Comparison of ENCODE assay signal across 13 cellular contexts in genomic region chr1:78048446-78048845, GRCh38. TPM values are rescaled to one million over a fixed set of nuclear protein-coding genes. Genes with fewer than 3 reads are reported as not detected.
"Had no signal": no experiment of that assay in that cellular context is flagged by ENCODE, and none has a peak within 500 bp of the region (broad histone marks: within the 10 kb centered on the region; RNA-seq: fewer than 3 reads in every experiment).

No MANE protein-coding gene starts in this region.

- H3K27ac ChIP-seq: SK-N-MC, suprapubic skin had no signal

- DNase-seq: activated CD4-positive, alpha-beta memory T cell treated with anti-CD3 and anti-CD28 coated beads for 36 hours; activated naive CD4-positive, alpha-beta T cell; erythroblast; kidney glomerular epithelial cell; stimulated activated CD4-positive, alpha-beta T cell treated with anti-CD3 and anti-CD28 coated beads, Interleukin-2, amount 100 ng/mL, for 48 hours; stimulated activated naive B cell treated with anti-CD40 and anti-IgM and Interleukin-4, amounts not matched to agents 10 μg/mL and 1 μg/mL and 100 μg/mL, for 72 hours had no signal

- H3K4me3 ChIP-seq: SK-N-MC, suprapubic skin had no signal

- ATAC-seq: activated CD4-positive, CD25-positive, alpha-beta regulatory T cell treated with anti-CD3 and anti-CD28 coated beads, Interleukin-2, amount 50 U/mL, for 24 hours; natural killer cell treated with Interleukin-12 subunit alpha and Interleukin-12 subunit beta and Interleukin-15 and Interleukin-18, amount 100 ng/mL, for 72 hours; stimulated activated naive B cell treated with anti-CD40 and anti-IgM and Interleukin-4, amounts not matched to agents 10 μg/mL and 1 μg/mL and 100 μg/mL, for 72 hours had no signal

- H3K9me3 ChIP-seq: suprapubic skin had no signal

- H3K36me3 Mint-ChIP-seq: activated CD4-positive, alpha-beta memory T cell treated with anti-CD3 and anti-CD28 coated beads for 36 hours; natural killer cell treated with Interleukin-12 subunit alpha and Interleukin-12 subunit beta and Interleukin-15 and Interleukin-18, amount 100 ng/mL, for 72 hours; stimulated activated naive B cell treated with anti-CD40 and anti-IgM and Interleukin-4, amounts not matched to agents 10 μg/mL and 1 μg/mL and 100 μg/mL, for 72 hours; type B pancreatic cell had no signal

- H3K9me3 Mint-ChIP-seq: activated CD4-positive, alpha-beta memory T cell treated with anti-CD3 and anti-CD28 coated beads for 36 hours; activated T-helper 1 cell treated with anti-CD3 and anti-CD28 coated beads, Interleukin-12 subunit alpha, Interleukin-12 subunit beta, Interleukin-2, Interleukin-4 antibody, amounts not matched to agents 30 ng/mL and 10 ng/mL and 1 ng/mL, durations not matched to agents 14 hours and 24 hours and 36 hours; natural killer cell treated with Interleukin-12 subunit alpha and Interleukin-12 subunit beta and Interleukin-15 and Interleukin-18, amount 100 ng/mL, for 72 hours; stimulated activated naive B cell treated with anti-CD40 and anti-IgM and Interleukin-4, amounts not matched to agents 10 μg/mL and 1 μg/mL and 100 μg/mL, for 72 hours; type B pancreatic cell had no signal

- H3K4me3 Mint-ChIP-seq: activated CD4-positive, alpha-beta memory T cell treated with anti-CD3 and anti-CD28 coated beads for 36 hours; activated T-helper 1 cell treated with anti-CD3 and anti-CD28 coated beads, Interleukin-12 subunit alpha, Interleukin-12 subunit beta, Interleukin-2, Interleukin-4 antibody, amounts not matched to agents 30 ng/mL and 10 ng/mL and 1 ng/mL, durations not matched to agents 14 hours and 24 hours and 36 hours; natural killer cell treated with Interleukin-12 subunit alpha and Interleukin-12 subunit beta and Interleukin-15 and Interleukin-18, amount 100 ng/mL, for 72 hours; stimulated activated naive B cell treated with anti-CD40 and anti-IgM and Interleukin-4, amounts not matched to agents 10 μg/mL and 1 μg/mL and 100 μg/mL, for 72 hours had no signal

- H3K36me3 ChIP-seq: suprapubic skin had no signal

- H3K27ac Mint-ChIP-seq: activated CD4-positive, alpha-beta memory T cell treated with anti-CD3 and anti-CD28 coated beads for 36 hours; activated T-helper 1 cell treated with anti-CD3 and anti-CD28 coated beads, Interleukin-12 subunit alpha, Interleukin-12 subunit beta, Interleukin-2, Interleukin-4 antibody, amounts not matched to agents 30 ng/mL and 10 ng/mL and 1 ng/mL, durations not matched to agents 14 hours and 24 hours and 36 hours; natural killer cell treated with Interleukin-12 subunit alpha and Interleukin-12 subunit beta and Interleukin-15 and Interleukin-18, amount 100 ng/mL, for 72 hours; stimulated activated naive B cell treated with anti-CD40 and anti-IgM and Interleukin-4, amounts not matched to agents 10 μg/mL and 1 μg/mL and 100 μg/mL, for 72 hours; type B pancreatic cell had no signal

RNA-seq across cellular contexts. Expression of gene GIPC2, which starts 2.7 kb away (rescaled TPM):
- total RNA-seq: astrocyte; natural killer cell treated with Interleukin-12 subunit alpha and Interleukin-12 subunit beta and Interleukin-15 and Interleukin-18, amount 100 ng/mL, for 72 hours had no signal
